ENCODE assay signal across 8 cellular contexts in genomic region chr20:44460795-44461141, GRCh38. TPM values are rescaled to one million over a fixed set of nuclear protein-coding genes. Genes with fewer than 3 reads are reported as not detected.
A peak's percentile ranks its signal among the peaks of the same experiment; 100 is the strongest.
DNase-seq lines count a peak whose midpoint lies in the region; ATAC-seq and TF ChIP-seq lines count a peak whose summit lies in the region.

No MANE protein-coding gene starts in this region.

- no peak for DNase-seq in BJ (ENCODE audit: low read depth)
- peak; percentile 40 for DNase-seq in RPMI7951 (ENCODE audit: low read depth)
- peak; percentile 67 for DNase-seq in fibroblast of the aortic adventitia (ENCODE audit: low read depth)
- DNase-seq in upper lobe of right lung = no peak

- no peaks in the 10 kb centered on the region for H3K9me3 ChIP-seq in HEK293 (ENCODE audit: control insufficient read depth, insufficient read depth, low read depth, low read length)
- no peaks in the 10 kb centered on the region for H3K9me3 ChIP-seq in upper lobe of right lung

- H3K36me3 ChIP-seq in BJ (ENCODE audit: control insufficient read depth, insufficient read depth, low read length) (no peaks in the 10 kb centered on the region), HEK293 (ENCODE audit: control insufficient read depth in 2 of 2, insufficient read depth in 1 of 2, low read length in 2 of 2) (no peaks in the 10 kb centered on the region), upper lobe of right lung (no peaks in the 10 kb centered on the region)

- H3K4me3 ChIP-seq in BJ (ENCODE audit: low read depth, low read length) = no peak overlapping the region
- H3K4me3 ChIP-seq in HEK293 (ENCODE audit: low read depth, low read length) = no peak overlapping the region
- H3K4me3 ChIP-seq in fibroblast of the aortic adventitia (ENCODE audit: low read depth, low read length) = no peak overlapping the region
- H3K4me3 ChIP-seq in upper lobe of right lung = no peak overlapping the region

- H3K27ac ChIP-seq in HEK293 (ENCODE audit: extremely low read depth, low read depth, low read length) = no peak overlapping the region
- no peak overlapping the region for H3K27ac ChIP-seq in upper lobe of right lung

- H3K27me3 ChIP-seq in BJ (ENCODE audit: control insufficient read depth, insufficient read depth, low read length) (peaks cover under 1% of the 10 kb centered on the region), upper lobe of right lung (no peaks in the 10 kb centered on the region)

- CTCF ChIA-PET in BJ (lab: Yijun Ruan, JAX) (interaction anchor here (1.0 to 4.8 kb wide), 9 partner anchors 9 to 244 kb away, joined by 3 to 30 read pairs (median 12); no protein-coding TSS in a partner anchor), HEK293 (lab: Yijun Ruan, JAX) (interaction anchor here (0.7 to 3.2 kb wide), 5 partner anchors 10 to 244 kb away, joined by 3 to 36 read pairs (median 5); no protein-coding TSS in a partner anchor)

- ATAC-seq in upper lobe of right lung (peak; percentile 40), HG03095 (IDR thresholded peaks at IDR 0.05; ENCODE audit: unreplicated experiment) (no peak), GM19395 (IDR thresholded peaks at IDR 0.05; ENCODE audit: unreplicated experiment) (no peak), GM18907 (IDR thresholded peaks at IDR 0.05; ENCODE audit: unreplicated experiment) (no peak)

- TF ChIP-seq CTCF in BJ (IDR thresholded peaks at IDR 0.05; ENCODE audit: insufficient read depth, low read depth, low read length) (peak; percentile 42), HEK293 (tag by site-specific recombination; IDR thresholded peaks at IDR 0.05) (no peak), fibroblast of the aortic adventitia (IDR thresholded peaks at IDR 0.05; ENCODE audit: insufficient read depth, low read length) (peak; percentile 55), upper lobe of right lung (IDR thresholded peaks at IDR 0.05) (peak; percentile 47)

- H3K4me1 ChIP-seq in HEK293 (ENCODE audit: control insufficient read depth, insufficient read depth, low read length) (no peaks in the 10 kb centered on the region), upper lobe of right lung (no peaks in the 10 kb centered on the region)

- intact Hi-C loops in upper lobe of right lung (cut with DNase I) = loop anchor here (10.0 kb wide), 1 partner anchor 66 kb away; no protein-coding TSS in a partner anchor

- POLR2A ChIA-PET in BJ (lab: Charles Lee) = no interaction called here
- POLR2A ChIA-PET in HEK293 (lab: Yijun Ruan, JAX) = no interaction called here

TF ChIP-seq in HEK293, 187 proteins besides CTCF, POLR2A, EP300 and RAD21:
- TF ChIP-seq ZNF596 (tag by site-specific recombination; IDR thresholded peaks at IDR 0.05) (no peak), ZNF654 (tag by site-specific recombination; IDR thresholded peaks at IDR 0.05; ENCODE audit: low read depth) (peak; percentile 53)

RNA-seq across cellular contexts. Expression of gene TTPAL, which starts 14.9 kb away (rescaled TPM):
- polyA plus RNA-seq in BJ (2011; rRNA removed) = 9.4 and 13.8 TPM in 2 replicates
- polyA minus RNA-seq in BJ (2011; rRNA and poly(A)+ RNA removed) = 18.0 and 20.6 TPM in 2 replicates
- total RNA-seq in RPMI7951 (2014; rRNA removed; shearing (Covaris generic)) = 8.5 TPM in 2 replicates
- total RNA-seq in fibroblast of the aortic adventitia (ENCODE audit: low replicate concordance) = 11.1 and 18.0 TPM in 2 replicates
- 8.0 TPM for total RNA-seq in upper lobe of right lung

Comparison
In these comparisons a context has a peak if more than half of its experiments do, and no peak if none do; other contexts are left out.
1. DNase-seq: peak in RPMI7951 (single experiment) and fibroblast of the aortic adventitia (single experiment); none in BJ (single experiment) and upper lobe of right lung (single experiment).